8 cellular contexts compared by ENCODE assay signal in the genomic region with DNA sequence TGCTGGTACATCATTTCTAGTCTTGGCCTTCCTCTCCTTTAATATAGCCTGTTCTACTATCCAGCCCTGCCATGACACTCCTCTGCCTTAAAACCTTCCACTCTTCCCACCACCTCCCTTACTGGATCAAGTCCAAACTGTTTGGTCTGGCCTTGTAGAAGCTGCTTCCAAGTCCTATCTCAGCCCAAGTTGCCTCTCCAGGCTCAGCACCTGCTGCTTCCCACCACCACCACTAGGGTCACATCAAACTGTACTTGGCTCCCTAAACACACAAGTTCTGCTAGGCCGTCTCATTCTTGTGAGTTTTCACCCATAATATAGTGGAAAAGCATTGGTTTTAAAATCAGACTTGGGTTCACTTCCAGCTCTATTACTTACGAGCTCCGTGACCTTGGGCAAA. TPM values are rescaled to one million over a fixed set of nuclear protein-coding genes. Genes with fewer than 3 reads are reported as not detected.
DNase-seq lines count a peak whose midpoint lies in the region; ATAC-seq and TF ChIP-seq lines count a peak whose summit lies in the region.

No MANE protein-coding gene starts in this region.

- H3K27ac ChIP-seq in thoracic aorta: no peak overlapping the region

- TF ChIP-seq CTCF in GM10266 (IDR thresholded peaks at IDR 0.05; ENCODE audit: control insufficient read depth, insufficient read depth, low read depth, missing control alignments): peak; percentile 28
- peak; percentile 15 for TF ChIP-seq CTCF in thoracic aorta (IDR thresholded peaks at IDR 0.05)

- H3K4me1 Mint-ChIP-seq in immature natural killer cell: peaks cover 43 to 54% of the 10 kb centered on the region in 2 donors

- peak overlapping the region in 4 of 5 donors; percentile 0 to 36 (median 8) for H3K4me3 Mint-ChIP-seq in immature natural killer cell

- H3K27me3 ChIP-seq in adipocyte (replicated peaks; ENCODE audit: control insufficient read depth, insufficient read depth, low read length): peaks cover under 1% of the 10 kb centered on the region
- H3K27me3 ChIP-seq in thoracic aorta (replicated peaks; ENCODE audit: insufficient read depth): no peaks in the 10 kb centered on the region

- H3K9me3 ChIP-seq in adipocyte (ENCODE audit: control insufficient read depth, low read length): peaks cover 9% of the 10 kb centered on the region
- no peaks in the 10 kb centered on the region for H3K9me3 ChIP-seq in thoracic aorta

- H3K36me3 ChIP-seq in adipocyte (ENCODE audit: control insufficient read depth, insufficient read depth, low read length, severe bottlenecking) (no peaks in the 10 kb centered on the region), thoracic aorta (no peaks in the 10 kb centered on the region)

- H3K9me3 Mint-ChIP-seq in immature natural killer cell: peaks cover 0 to 5% (median under 1%) of the 10 kb centered on the region in 6 donors

- ATAC-seq in HG03159 (IDR thresholded peaks at IDR 0.05; ENCODE audit: unreplicated experiment) (peak; percentile 57), thoracic aorta (ENCODE audit: insufficient number of reproducible peaks, low FRiP score, low read depth) (no peak), HG02840 (IDR thresholded peaks at IDR 0.05; ENCODE audit: low FRiP score, unreplicated experiment) (no peak)

- H3K4me1 ChIP-seq in adipocyte (ENCODE audit: control insufficient read depth, insufficient read depth, low read length) (peaks cover 13% of the 10 kb centered on the region), thoracic aorta (ENCODE audit: control insufficient read depth in 1 of 2, low read depth in 2 of 2) (peaks cover 10 to 12% of the 10 kb centered on the region in 2 donors)

- DNase-seq in GM10266 (ENCODE audit: extremely low spot score): peak; percentile 21
- peak; percentile 61 for DNase-seq in RPMI8226
- peak; percentile 60 for DNase-seq in adipocyte (ENCODE audit: low read depth)
- DNase-seq in immature natural killer cell: peak in 1 of 3 donors; percentile 10
- DNase-seq in thoracic aorta (ENCODE audit: low spot score): no peak
- DNase-seq in Ammon's horn (ENCODE audit: low spot score): no peak

- H3K9ac ChIP-seq in adipocyte (ENCODE audit: low read length): no peak overlapping the region

- peaks cover 7 to 10% (median 8%) of the 10 kb centered on the region in 3 donors for H3K27me3 Mint-ChIP-seq in immature natural killer cell (ENCODE audit: low read depth in 3 of 3)

- H3K27ac Mint-ChIP-seq in immature natural killer cell: peak overlapping the region in 1 of 6 donors; percentile 90

- H3K4me3 ChIP-seq in adipocyte (ENCODE audit: low read length): no peak overlapping the region
- H3K4me3 ChIP-seq in thoracic aorta: no peak overlapping the region

- H3K36me3 Mint-ChIP-seq in immature natural killer cell: no peaks in the 10 kb centered on the region

RNA-seq across cellular contexts. Expression of a gene that starts 1.4 kb away (rescaled TPM):
- polyA plus RNA-seq in immature natural killer cell: 10 to 100 TPM; 67.9 to 89.2 (median 79.3) TPM
- total RNA-seq in thoracic aorta: 10 to 100 TPM; 14.6 to 19.3 TPM

RNA-seq across cellular contexts. Expression of a gene that starts 1.5 kb away (rescaled TPM):
- polyA plus RNA-seq in immature natural killer cell: not detected
- not detected for total RNA-seq in thoracic aorta

Comparison
In these comparisons a context has a peak if more than half of its experiments do, and no peak if none do; other contexts are left out.
1. DNase-seq: peak in GM10266 (single experiment), RPMI8226 (single experiment) and adipocyte (single experiment); none in thoracic aorta (single experiment) and Ammon's horn (single experiment).